Comparison of ENCODE assay signal across 8 cellular contexts in the genomic region with DNA sequence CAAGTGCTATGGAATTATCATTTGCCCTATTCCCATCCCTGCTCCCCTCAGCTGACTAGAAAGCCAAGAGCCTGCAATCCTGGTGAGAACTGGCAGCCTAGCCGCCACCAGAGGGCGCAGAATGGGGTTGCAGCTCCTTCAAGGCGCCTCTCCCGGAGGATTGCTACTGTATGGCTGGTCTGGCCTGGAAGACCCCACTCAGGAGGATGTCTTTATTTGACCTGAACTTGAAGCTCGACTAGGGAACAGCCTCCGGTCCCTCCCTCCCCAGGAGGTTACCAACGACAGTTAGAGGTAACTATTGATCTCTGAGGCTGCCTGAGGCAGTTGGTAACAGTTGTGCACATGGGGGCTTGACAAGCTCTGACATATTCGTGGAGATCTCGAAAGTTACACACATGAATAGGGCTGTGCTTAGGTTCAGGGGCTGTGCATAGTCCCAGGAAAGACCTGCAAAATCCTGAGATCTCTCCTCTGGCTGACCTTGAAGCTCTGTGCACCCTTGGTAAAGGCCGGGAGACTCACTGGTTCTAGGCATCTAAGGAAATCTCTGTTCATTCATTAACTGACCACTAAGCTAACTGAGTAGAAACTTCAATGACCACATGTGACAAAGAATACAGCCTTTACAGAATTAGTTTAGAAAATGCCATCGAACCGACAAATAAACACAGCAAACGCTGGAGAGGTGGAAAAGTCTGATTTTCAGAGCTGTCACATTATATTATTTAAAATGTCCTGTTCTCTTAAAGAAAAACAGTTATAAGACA.
DNase-seq lines count a peak whose midpoint lies in the region; ATAC-seq and TF ChIP-seq lines count a peak whose summit lies in the region.

No MANE protein-coding gene starts in this region.

- no peaks in the 10 kb centered on the region for H3K27me3 ChIP-seq in OCI-LY1 (ENCODE audit: insufficient read depth, low read length)
- no peaks in the 10 kb centered on the region for H3K27me3 ChIP-seq in neuronal stem cell (ENCODE audit: control insufficient read depth in 3 of 3, insufficient read depth in 3 of 3, low read depth in 1 of 3, low read length in 3 of 3)

- ATAC-seq in GM19372 (IDR thresholded peaks at IDR 0.05; ENCODE audit: low read depth, unreplicated experiment) (peak; percentile 84), HG03439 (IDR thresholded peaks at IDR 0.05; ENCODE audit: unreplicated experiment) (peak; percentile 93)

- H4K20me1 ChIP-seq in OCI-LY1 (ENCODE audit: insufficient read depth, low read length) = no peaks in the 10 kb centered on the region

- H3K27me3 Mint-ChIP-seq in activated T-cell treated with anti-CD3 and anti-CD28 coated beads, Interleukin-2, amount 50 U/mL, for 24 hours = no peaks in the 10 kb centered on the region

- no peak overlapping the region for H2BK120ac ChIP-seq in neuronal stem cell (ENCODE audit: low read depth, low read length)

- H3K79me1 ChIP-seq in neuronal stem cell (ENCODE audit: low read depth, low read length) = no peaks in the 10 kb centered on the region

- H3K79me2 ChIP-seq in OCI-LY1 (ENCODE audit: insufficient read depth, low read length) = no peaks in the 10 kb centered on the region

- H4K8ac ChIP-seq in neuronal stem cell (ENCODE audit: low read depth, low read length) = no peak overlapping the region

- no peaks in the 10 kb centered on the region for H3K9me3 ChIP-seq in OCI-LY1 (ENCODE audit: low read length)
- H3K9me3 ChIP-seq in neuronal stem cell (replicated peaks in 1 of 2; ENCODE audit: control insufficient read depth in 2 of 2, insufficient read depth in 1 of 2, low read depth in 1 of 2, low read length in 2 of 2) = peaks cover 0 to 5% of the 10 kb centered on the region in 2 donors

- no peak overlapping the region for H3K18ac ChIP-seq in neuronal stem cell (ENCODE audit: low read length)

- H3K27ac ChIP-seq in OCI-LY1 (ENCODE audit: low read depth, low read length, poor library complexity, severe bottlenecking) (no peak overlapping the region), neuronal stem cell (replicated peaks; ENCODE audit: low read length) (no peak overlapping the region)

- no peak overlapping the region for H3K23ac ChIP-seq in neuronal stem cell (ENCODE audit: low read depth, low read length, poor library complexity)

- peak; percentile 100 for TF ChIP-seq CTCF in OCI-LY1 (IDR thresholded peaks at IDR 0.05; ENCODE audit: low read length)
- TF ChIP-seq CTCF in fibroblast of pulmonary artery (IDR thresholded peaks at IDR 0.05; ENCODE audit: low read length, missing control alignments) = peak; percentile 98

- H4K91ac ChIP-seq in neuronal stem cell (ENCODE audit: low read depth, low read length, poor library complexity) = no peak overlapping the region

- H3K36me3 ChIP-seq in OCI-LY1 (ENCODE audit: insufficient read depth, low read length) (no peaks in the 10 kb centered on the region), neuronal stem cell (replicated peaks in 1 of 2; ENCODE audit: control insufficient read depth in 2 of 2, insufficient read depth in 2 of 2, low read length in 2 of 2) (peaks cover 0 to 8% of the 10 kb centered on the region in 2 donors)

- no peaks in the 10 kb centered on the region for H3F3A ChIP-seq in OCI-LY1 (ENCODE audit: insufficient read depth, low read length)

- H3K4me3 ChIP-seq in OCI-LY1 (ENCODE audit: low read depth, low read length, poor library complexity, severe bottlenecking) = no peak overlapping the region
- no peak overlapping the region for H3K4me3 ChIP-seq in fibroblast of pulmonary artery (replicated peaks; ENCODE audit: low read depth, low read length)
- H3K4me3 ChIP-seq in neuronal stem cell (ENCODE audit: low read length in 2 of 2) = no peak overlapping the region

- H2BK5ac ChIP-seq in neuronal stem cell (ENCODE audit: low read length) = no peak overlapping the region

- no peak overlapping the region for H2BK15ac ChIP-seq in neuronal stem cell (ENCODE audit: low read length)

- H3K14ac ChIP-seq in neuronal stem cell (ENCODE audit: low read length) = no peak overlapping the region

- no peak overlapping the region for H3K4me3 Mint-ChIP-seq in activated T-cell treated with anti-CD3 and anti-CD28 coated beads, Interleukin-2, amount 50 U/mL, for 24 hours

- H3K4ac ChIP-seq in neuronal stem cell (ENCODE audit: low read length) = no peak overlapping the region

- H3K27ac Mint-ChIP-seq in activated T-cell treated with anti-CD3 and anti-CD28 coated beads, Interleukin-2, amount 50 U/mL, for 24 hours = no peak overlapping the region

- no peak overlapping the region for H2AK5ac ChIP-seq in neuronal stem cell (ENCODE audit: low read depth, low read length)

- no peaks in the 10 kb centered on the region for H3K9me3 Mint-ChIP-seq in activated T-cell treated with anti-CD3 and anti-CD28 coated beads, Interleukin-2, amount 50 U/mL, for 24 hours

- H3K36me3 Mint-ChIP-seq in activated T-cell treated with anti-CD3 and anti-CD28 coated beads, Interleukin-2, amount 50 U/mL, for 24 hours (ENCODE audit: low read depth) = no peaks in the 10 kb centered on the region

- DNase-seq in COR-L47 (lab: John Stamatoyannopoulos, UW) = peak; percentile 36
- peak; percentile 72 for DNase-seq in activated T-cell treated with anti-CD3 and anti-CD28 coated beads, Interleukin-2, amount 50 U/mL, for 24 hours
- peak; percentile 81 for DNase-seq in fibroblast of pulmonary artery (ENCODE audit: low read depth)
- DNase-seq in neuronal stem cell (ENCODE audit: low spot score) = peak; percentile 66
- DNase-seq in superior temporal gyrus (ENCODE audit: extremely low spot score) = peak; percentile 71

- H3K4me1 Mint-ChIP-seq in activated T-cell treated with anti-CD3 and anti-CD28 coated beads, Interleukin-2, amount 50 U/mL, for 24 hours (ENCODE audit: low read depth) = no peaks in the 10 kb centered on the region

- H3K4me1 ChIP-seq in OCI-LY1 (ENCODE audit: insufficient read depth, low read length, severe bottlenecking) (no peaks in the 10 kb centered on the region), neuronal stem cell (ENCODE audit: control insufficient read depth in 2 of 2, insufficient read depth in 1 of 2, low read depth in 1 of 2, low read length in 2 of 2) (no peaks in the 10 kb centered on the region)

- no peak overlapping the region for H2BK12ac ChIP-seq in neuronal stem cell (ENCODE audit: low read length)

- no CpG with 5 or more reads among the region's 13 CpGs for WGBS in neuronal stem cell (ENCODE audit: extremely low coverage in 2 of 2, insufficient read length in 2 of 2, insufficient replicate concordance in 1 of 2), 2 donors

- H2AFZ ChIP-seq in OCI-LY1 (ENCODE audit: low read length) (no peak overlapping the region), neuronal stem cell (ENCODE audit: low read length) (no peak overlapping the region)

- no peaks in the 10 kb centered on the region for H3K9me2 ChIP-seq in OCI-LY1 (ENCODE audit: low read depth, low read length)

- no peak overlapping the region for H3K9ac ChIP-seq in OCI-LY1 (ENCODE audit: low read length)
- no peak overlapping the region for H3K9ac ChIP-seq in neuronal stem cell (ENCODE audit: low read depth, low read length, poor library complexity)

- H3K4me2 ChIP-seq in OCI-LY1 (ENCODE audit: low read length) (no peak overlapping the region), neuronal stem cell (ENCODE audit: insufficient read depth, low read length, poor library complexity, severe bottlenecking) (no peak overlapping the region)
